ENCODE assay signal across 11 cellular contexts in genomic region chr10:125024496-125025234, GRCh38.
DNase-seq lines count a peak whose midpoint lies in the region; ATAC-seq, FAIRE-seq and TF ChIP-seq lines count a peak whose summit lies in the region.
"Had no signal": no experiment of that assay in that cellular context is flagged by ENCODE, and none has a peak within 500 bp of the region (broad histone marks: within the 10 kb centered on the region; RNA-seq: fewer than 3 reads in every experiment).

No MANE protein-coding gene starts in this region.

- BruUV-seq in PC-3 (replicated peaks; lab: Mats Ljungman, UMichigan), result no TSS peak

- peaks cover 87% of the 10 kb centered on the region for H3K79me2 ChIP-seq in PC-3 (ENCODE audit: low read length)

- H4K20me1 ChIP-seq in PC-3 (ENCODE audit: low read length), result no peaks in the 10 kb centered on the region

- WGBS in small intestine, 3 donors, result 43 to 57% (median 52%) methylated on average over 16 of the region's 16 CpGs

- CTCF ChIA-PET in PC-3 (lab: Charles Lee), result no interaction called here

- H3K36me3 ChIP-seq in small intestine (ENCODE audit: control insufficient read depth in 2 of 2, insufficient read depth in 2 of 2, low read length in 2 of 2) (peaks cover 0 to 2% of the 10 kb centered on the region in 2 donors), PC-3 (ENCODE audit: low read depth, low read length) (no peaks in the 10 kb centered on the region; the same call in 1 of the 2 replicates)

- no peak for ATAC-seq in PC-3
- ATAC-seq in stimulated activated naive CD8-positive, alpha-beta T cell treated with anti-CD3 and anti-CD28 coated beads, Interleukin-15, Interleukin-2, amounts not matched to agents 100 U/mL and 50 U/mL, for 24 hours, result no peak
- ATAC-seq: activated naive CD4-positive, alpha-beta T cell treated with anti-CD3 and anti-CD28 coated beads, Interleukin-2, amount 50 U/mL, for 72 hours had no signal

- H3K27ac ChIP-seq in small intestine (ENCODE audit: low read depth in 1 of 2, low read length in 1 of 2), result no peak overlapping the region
- H3K27ac ChIP-seq in PC-3 (ENCODE audit: low read length), result no peak overlapping the region

- DNase-seq in DMS 273 (lab: John Stamatoyannopoulos, UW; ENCODE audit: unreplicated experiment), result peak; percentile 52
- no peak for DNase-seq in DMS 273 treated with DMSO at 0.1 percent for 48 hours (lab: John Stamatoyannopoulos, UW)
- DNase-seq in NCI-H82 (lab: John Stamatoyannopoulos, UW), result peak; percentile 78
- peak; percentile 54 for DNase-seq in globus pallidus (ENCODE audit: low spot score)
- DNase-seq in small intestine, result peak; percentile 75
- DNase-seq in PC-3, result no peak
- no peak for DNase-seq in stimulated activated naive CD8-positive, alpha-beta T cell treated with anti-CD3 and anti-CD28 coated beads, Interleukin-15, Interleukin-2, amounts not matched to agents 100 U/mL and 50 U/mL, for 24 hours
- no peak for DNase-seq in NCI-H446 (lab: John Stamatoyannopoulos, UW)
- DNase-seq: 8988T, activated B cell treated with CpG ODN at 0.5 μM for 24 hours had no signal

- no peak overlapping the region for H3K9ac ChIP-seq in PC-3 (ENCODE audit: low read length)

- H3K27me3 ChIP-seq in small intestine (ENCODE audit: control insufficient read depth in 2 of 2, insufficient read depth in 2 of 2, low read length in 2 of 2) (no peaks in the 10 kb centered on the region), PC-3 (ENCODE audit: low read length) (no peaks in the 10 kb centered on the region)

- FAIRE-seq in small intestine (lab: Jason Lieb, UNC), result no peak

- no peak overlapping the region for H3K4me2 ChIP-seq in PC-3 (ENCODE audit: low read length)

- POLR2A ChIA-PET in PC-3 (lab: Charles Lee; ENCODE audit: unreplicated experiment), result no interaction called here

- H2AFZ ChIP-seq in PC-3 (ENCODE audit: low read length), result no peak overlapping the region

- intact Hi-C loops in PC-3 (cut with micrococcal nuclease), result no loop called here

- H3K9me3 ChIP-seq in small intestine (ENCODE audit: control insufficient read depth, low read depth) (no peaks in the 10 kb centered on the region), PC-3 (ENCODE audit: low read length) (no peaks in the 10 kb centered on the region)

- H3K9me2 ChIP-seq in PC-3 (replicated peaks; ENCODE audit: low read length), result no peaks in the 10 kb centered on the region

- no peak for TF ChIP-seq CTCF in PC-3 (conservative IDR thresholded peaks at IDR 0.05; ENCODE audit: low read depth, low read length)

- H3F3A ChIP-seq in PC-3 (ENCODE audit: low read length, unreplicated experiment), result no peaks in the 10 kb centered on the region

- peaks cover 2 to 6% of the 10 kb centered on the region in 2 donors for H3K4me1 ChIP-seq in small intestine (ENCODE audit: control insufficient read depth in 2 of 2, insufficient read depth in 1 of 2, low read depth in 1 of 2, low read length in 1 of 2)
- peaks cover 19% of the 10 kb centered on the region for H3K4me1 ChIP-seq in PC-3 (ENCODE audit: insufficient read depth, low read length)

- H3K4me3 ChIP-seq in small intestine (ENCODE audit: low read depth in 1 of 2, low read length in 2 of 2), result no peak overlapping the region
- H3K4me3 ChIP-seq in PC-3 (ENCODE audit: low read length), result no peak overlapping the region

Comparison
In these comparisons a context has a peak if more than half of its experiments do, and no peak if none do; other contexts are left out.
1. DNase-seq: peak in DMS 273 (single experiment), NCI-H82 (single experiment), globus pallidus (single experiment) and small intestine (single experiment); none in DMS 273 treated with DMSO at 0.1 percent for 48 hours (single experiment), PC-3 (single experiment), stimulated activated naive CD8-positive, alpha-beta T cell treated with anti-CD3 and anti-CD28 coated beads, Interleukin-15, Interleukin-2, amounts not matched to agents 100 U/mL and 50 U/mL, for 24 hours (single experiment) and NCI-H446 (0 of 2).